Comparison of ENCODE assay signal across 10 cellular contexts in the genomic region with DNA sequence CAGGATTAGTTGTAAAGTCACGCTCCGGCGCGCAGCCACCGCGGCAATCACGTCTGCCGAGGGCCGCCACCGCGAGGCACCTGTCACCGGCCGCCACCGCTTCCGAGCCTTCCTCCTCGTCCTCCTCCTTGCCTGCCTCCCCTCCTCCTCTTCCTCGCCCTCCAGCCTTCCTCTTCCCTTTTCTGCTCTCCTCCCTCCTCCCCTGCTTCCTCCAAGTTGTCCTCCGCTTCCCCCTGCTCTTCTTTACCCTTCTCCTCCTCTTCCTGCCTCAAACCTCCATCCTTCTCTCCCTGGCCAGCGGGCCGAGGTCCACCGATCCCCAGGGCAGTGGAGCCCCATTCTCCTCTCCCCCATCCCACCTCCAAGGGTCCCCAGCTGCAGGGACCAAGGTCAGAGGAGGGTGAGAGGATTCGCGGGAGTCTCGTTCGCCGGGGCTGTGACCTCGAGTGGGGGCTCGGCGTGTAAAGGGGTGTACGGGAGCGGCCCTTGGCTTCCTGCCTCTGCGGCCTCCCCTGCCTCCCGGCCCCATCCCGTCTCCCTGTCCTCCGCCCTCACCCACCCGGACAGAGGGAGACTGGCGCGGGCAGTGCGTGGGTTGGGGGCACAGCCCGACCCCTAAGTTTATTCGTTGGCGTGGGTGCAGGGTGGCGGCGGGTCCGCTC.
A peak's percentile ranks its signal among the peaks of the same experiment; 100 is the strongest.
DNase-seq lines count a peak whose midpoint lies in the region; ATAC-seq, FAIRE-seq and TF ChIP-seq lines count a peak whose summit lies in the region.
"Had no signal": no experiment of that assay in that cellular context is flagged by ENCODE, and none has a peak within 500 bp of the region (broad histone marks: within the 10 kb centered on the region; RNA-seq: fewer than 3 reads in every experiment).

No MANE protein-coding gene starts in this region.

- ATAC-seq in activated CD8-positive, alpha-beta T cell treated with anti-CD3 and anti-CD28 coated beads for 36 hours: no peak
- ATAC-seq in stimulated activated naive CD8-positive, alpha-beta T cell treated with anti-CD3 and anti-CD28 coated beads, Interleukin-15, amount 100 ng/mL, for 72 hours: no peak
- ATAC-seq in GM19324 (IDR thresholded peaks at IDR 0.05; ENCODE audit: low FRiP score, unreplicated experiment): no peak

- DNase-seq in activated naive CD4-positive, alpha-beta T cell treated with anti-CD3 and anti-CD28 coated beads for 36 hours: peak; percentile 38
- no peak for DNase-seq in activated naive CD4-positive, alpha-beta T cell treated with Interleukin-2 at 50 U/mL for 16 hours
- DNase-seq in activated CD8-positive, alpha-beta T cell treated with anti-CD3 and anti-CD28 coated beads for 36 hours: peak; percentile 35
- peak; percentile 41 for DNase-seq in iPS-NIHi11 (ENCODE audit: low spot score)
- no peak for DNase-seq in stimulated activated naive CD8-positive, alpha-beta T cell treated with anti-CD3 and anti-CD28 coated beads, Interleukin-15, amount 100 ng/mL, for 72 hours
- DNase-seq in middle frontal gyrus (ENCODE audit: extremely low spot score, low spot score): no peak
- no peak for DNase-seq in RCC 7860 (ENCODE audit: low spot score)
- DNase-seq: NCI-H524 treated with DMSO at 0.1 percent for 48 hours had no signal

- no peak for FAIRE-seq in RCC 7860 (lab: Jason Lieb, UNC)
- FAIRE-seq: bronchial epithelial cell had no signal

- no peak for TF ChIP-seq CTCF in activated CD8-positive, alpha-beta T cell treated with anti-CD3 and anti-CD28 coated beads for 36 hours (IDR thresholded peaks at IDR 0.05)

- POLR2A ChIA-PET in activated CD8-positive, alpha-beta T cell treated with anti-CD3 and anti-CD28 coated beads for 36 hours (lab: Charles Lee): no interaction called here

- peaks cover 68% of the 10 kb centered on the region for H3K27me3 Mint-ChIP-seq in activated naive CD4-positive, alpha-beta T cell treated with anti-CD3 and anti-CD28 coated beads for 36 hours (ENCODE audit: low read depth)
- peaks cover 73% of the 10 kb centered on the region for H3K27me3 Mint-ChIP-seq in activated CD8-positive, alpha-beta T cell treated with anti-CD3 and anti-CD28 coated beads for 36 hours
- H3K27me3 Mint-ChIP-seq in stimulated activated naive CD8-positive, alpha-beta T cell treated with anti-CD3 and anti-CD28 coated beads, Interleukin-15, amount 100 ng/mL, for 72 hours: peaks cover 88% of the 10 kb centered on the region

- intact Hi-C loops in activated naive CD4-positive, alpha-beta T cell treated with anti-CD3 and anti-CD28 coated beads for 36 hours (cut with micrococcal nuclease): loop anchor here (1.0 to 10.0 kb wide), 3 partner anchors 86 to 569 kb away; partner anchors contain the start of gene LBX1
- intact Hi-C loops in activated CD8-positive, alpha-beta T cell treated with anti-CD3 and anti-CD28 coated beads for 36 hours (cut with micrococcal nuclease): no loop called here

- CTCF ChIA-PET in activated naive CD4-positive, alpha-beta T cell treated with anti-CD3 and anti-CD28 coated beads for 36 hours (lab: Charles Lee): no interaction called here
- CTCF ChIA-PET in activated CD8-positive, alpha-beta T cell treated with anti-CD3 and anti-CD28 coated beads for 36 hours (lab: Charles Lee): no interaction called here

- H3K4me3 Mint-ChIP-seq in activated naive CD4-positive, alpha-beta T cell treated with anti-CD3 and anti-CD28 coated beads for 36 hours: peak overlapping the region; percentile 66
- H3K4me3 Mint-ChIP-seq in activated CD8-positive, alpha-beta T cell treated with anti-CD3 and anti-CD28 coated beads for 36 hours: peak overlapping the region; percentile 72
- H3K4me3 Mint-ChIP-seq in stimulated activated naive CD8-positive, alpha-beta T cell treated with anti-CD3 and anti-CD28 coated beads, Interleukin-15, amount 100 ng/mL, for 72 hours: peak overlapping the region; percentile 80 to 86

- H3K9me3 Mint-ChIP-seq in activated naive CD4-positive, alpha-beta T cell treated with anti-CD3 and anti-CD28 coated beads for 36 hours: no peaks in the 10 kb centered on the region
- no peaks in the 10 kb centered on the region for H3K9me3 Mint-ChIP-seq in activated CD8-positive, alpha-beta T cell treated with anti-CD3 and anti-CD28 coated beads for 36 hours
- no peaks in the 10 kb centered on the region for H3K9me3 Mint-ChIP-seq in stimulated activated naive CD8-positive, alpha-beta T cell treated with anti-CD3 and anti-CD28 coated beads, Interleukin-15, amount 100 ng/mL, for 72 hours

- H3K4me1 Mint-ChIP-seq in activated naive CD4-positive, alpha-beta T cell treated with anti-CD3 and anti-CD28 coated beads for 36 hours (ENCODE audit: low read depth): peaks cover 24% of the 10 kb centered on the region
- peaks cover 27% of the 10 kb centered on the region for H3K4me1 Mint-ChIP-seq in activated CD8-positive, alpha-beta T cell treated with anti-CD3 and anti-CD28 coated beads for 36 hours (ENCODE audit: low read depth)
- peaks cover 30% of the 10 kb centered on the region for H3K4me1 Mint-ChIP-seq in stimulated activated naive CD8-positive, alpha-beta T cell treated with anti-CD3 and anti-CD28 coated beads, Interleukin-15, amount 100 ng/mL, for 72 hours

- H3K27ac Mint-ChIP-seq in activated naive CD4-positive, alpha-beta T cell treated with anti-CD3 and anti-CD28 coated beads for 36 hours: no peak overlapping the region
- H3K27ac Mint-ChIP-seq in activated CD8-positive, alpha-beta T cell treated with anti-CD3 and anti-CD28 coated beads for 36 hours: no peak overlapping the region
- H3K27ac Mint-ChIP-seq in stimulated activated naive CD8-positive, alpha-beta T cell treated with anti-CD3 and anti-CD28 coated beads, Interleukin-15, amount 100 ng/mL, for 72 hours: peak overlapping the region; percentile 34 to 49

- H3K36me3 Mint-ChIP-seq in activated naive CD4-positive, alpha-beta T cell treated with anti-CD3 and anti-CD28 coated beads for 36 hours (ENCODE audit: low read depth): no peaks in the 10 kb centered on the region
- H3K36me3 Mint-ChIP-seq in activated CD8-positive, alpha-beta T cell treated with anti-CD3 and anti-CD28 coated beads for 36 hours (ENCODE audit: low read depth): no peaks in the 10 kb centered on the region

Comparison
In these comparisons a context has a peak if more than half of its experiments do, and no peak if none do; other contexts are left out.
1. DNase-seq: peak in activated naive CD4-positive, alpha-beta T cell treated with anti-CD3 and anti-CD28 coated beads for 36 hours (single experiment), activated CD8-positive, alpha-beta T cell treated with anti-CD3 and anti-CD28 coated beads for 36 hours (single experiment) and iPS-NIHi11 (single experiment); none in activated naive CD4-positive, alpha-beta T cell treated with Interleukin-2 at 50 U/mL for 16 hours (single experiment), stimulated activated naive CD8-positive, alpha-beta T cell treated with anti-CD3 and anti-CD28 coated beads, Interleukin-15, amount 100 ng/mL, for 72 hours (0 of 2), middle frontal gyrus (single experiment) and RCC 7860 (single experiment).
2. H3K27ac Mint-ChIP-seq: peak in stimulated activated naive CD8-positive, alpha-beta T cell treated with anti-CD3 and anti-CD28 coated beads, Interleukin-15, amount 100 ng/mL, for 72 hours (2 of 2); none in activated naive CD4-positive, alpha-beta T cell treated with anti-CD3 and anti-CD28 coated beads for 36 hours (single experiment) and activated CD8-positive, alpha-beta T cell treated with anti-CD3 and anti-CD28 coated beads for 36 hours (single experiment).
3. Peak in every context shown above with its lines, with median percentiles within 50 percentile points of each other: H3K4me3 Mint-ChIP-seq.